2 cellular contexts compared by ENCODE assay signal in the genomic region with DNA sequence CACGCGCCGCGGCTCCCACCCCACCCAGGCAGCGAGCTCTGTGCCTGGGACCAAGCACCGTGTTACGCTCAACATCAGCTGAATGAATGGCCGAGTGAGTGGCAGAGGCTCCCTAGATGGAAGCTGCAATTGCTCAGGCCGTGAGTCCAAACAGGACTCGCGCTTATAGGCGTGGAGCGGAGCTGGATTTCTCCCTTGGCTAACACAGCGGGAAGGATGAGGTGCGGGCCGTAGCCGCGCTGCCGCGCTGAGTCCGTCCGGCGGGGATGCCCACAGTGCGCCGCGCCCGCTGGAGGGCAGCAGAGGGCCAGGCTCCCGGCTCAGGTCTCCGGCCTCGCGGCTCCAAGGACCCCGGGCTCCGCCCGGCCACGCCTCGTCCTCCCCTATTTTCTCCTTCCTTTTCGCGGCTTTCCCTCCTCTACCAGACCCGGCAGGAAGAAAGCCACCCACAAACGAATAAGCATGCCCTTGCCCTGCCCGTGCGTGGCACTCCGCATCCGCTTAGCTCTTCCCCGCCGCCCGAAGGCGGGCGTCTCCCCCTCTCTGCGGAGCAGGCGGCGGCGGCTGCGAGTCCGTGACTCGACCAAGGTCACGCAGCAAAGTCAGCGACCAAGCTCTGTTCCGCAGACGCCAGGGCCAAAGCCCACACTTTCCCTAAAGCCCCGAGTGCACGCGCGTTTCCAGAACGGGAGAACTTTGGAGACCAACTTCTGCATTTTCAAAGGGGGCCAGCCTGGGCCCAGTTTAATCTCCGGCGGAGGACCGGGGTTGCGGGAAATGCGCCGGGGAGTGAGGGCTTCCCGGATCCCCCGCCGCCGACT.
TF ChIP-seq lines count a peak whose summit lies in the region.

No MANE protein-coding gene starts in this region.

TF ChIP-seq in HEK293, 187 proteins besides CTCF, POLR2A, EP300 and RAD21 (continues in another document):
- TF ChIP-seq ZNF274 (IDR thresholded peaks at IDR 0.05; ENCODE audit: low read length) (no peak), ZNF274 (tag by site-specific recombination; IDR thresholded peaks at IDR 0.05; ENCODE audit: borderline replicate concordance) (no peak), KLF10 (tag by site-specific recombination; IDR thresholded peaks at IDR 0.05) (no peak), IKZF3 (tag by site-specific recombination; IDR thresholded peaks at IDR 0.05) (0 out of 2 replicates have a peak, but pooled peaks have one; percentile 37), ZNF529 (tag by site-specific recombination; IDR thresholded peaks at IDR 0.05; ENCODE audit: insufficient replicate concordance) (no peak), ZNF132 (tag by site-specific recombination; IDR thresholded peaks at IDR 0.05; ENCODE audit: borderline replicate concordance) (no peak), ZBTB8A (tag by site-specific recombination; IDR thresholded peaks at IDR 0.05) (peak; percentile 90), ZNF48 (tag by site-specific recombination; IDR thresholded peaks at IDR 0.05) (no peak), EGR2 (tag by site-specific recombination; IDR thresholded peaks at IDR 0.05; ENCODE audit: low read depth) (no peak), ZNF221 (tag by site-specific recombination; IDR thresholded peaks at IDR 0.05; ENCODE audit: borderline replicate concordance) (no peak), ZNF558 (tag by site-specific recombination; IDR thresholded peaks at IDR 0.05) (no peak), ZIC2 (tag by site-specific recombination; IDR thresholded peaks at IDR 0.05) (peak; percentile 84), ZSCAN16 (tag by site-specific recombination; IDR thresholded peaks at IDR 0.05) (no peak), ZNF571 (tag by site-specific recombination; IDR thresholded peaks at IDR 0.05) (no peak), ZFP3 (tag by site-specific recombination; IDR thresholded peaks at IDR 0.05; ENCODE audit: low read depth) (no peak), SETDB1 (IDR thresholded peaks at IDR 0.05; ENCODE audit: insufficient read length, low read length) (no peak), ZNF155 (tag by site-specific recombination; IDR thresholded peaks at IDR 0.05) (no peak), PATZ1 (tag by site-specific recombination; IDR thresholded peaks at IDR 0.05) (0 out of 2 replicates have a peak, but pooled peaks have one; percentile 9), AEBP2 (tag by site-specific recombination; IDR thresholded peaks at IDR 0.05; ENCODE audit: borderline replicate concordance) (no peak)
- TF ChIP-seq, protein P1, sequence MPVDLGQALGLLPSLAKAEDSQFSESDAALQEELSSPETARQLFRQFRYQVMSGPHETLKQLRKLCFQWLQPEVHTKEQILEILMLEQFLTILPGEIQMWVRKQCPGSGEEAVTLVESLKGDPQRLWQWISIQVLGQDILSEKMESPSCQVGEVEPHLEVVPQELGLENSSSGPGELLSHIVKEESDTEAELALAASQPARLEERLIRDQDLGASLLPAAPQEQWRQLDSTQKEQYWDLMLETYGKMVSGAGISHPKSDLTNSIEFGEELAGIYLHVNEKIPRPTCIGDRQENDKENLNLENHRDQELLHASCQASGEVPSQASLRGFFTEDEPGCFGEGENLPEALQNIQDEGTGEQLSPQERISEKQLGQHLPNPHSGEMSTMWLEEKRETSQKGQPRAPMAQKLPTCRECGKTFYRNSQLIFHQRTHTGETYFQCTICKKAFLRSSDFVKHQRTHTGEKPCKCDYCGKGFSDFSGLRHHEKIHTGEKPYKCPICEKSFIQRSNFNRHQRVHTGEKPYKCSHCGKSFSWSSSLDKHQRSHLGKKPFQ (tag by site-specific recombination; IDR thresholded peaks at IDR 0.05) = no peak
- TF ChIP-seq, protein P2, sequence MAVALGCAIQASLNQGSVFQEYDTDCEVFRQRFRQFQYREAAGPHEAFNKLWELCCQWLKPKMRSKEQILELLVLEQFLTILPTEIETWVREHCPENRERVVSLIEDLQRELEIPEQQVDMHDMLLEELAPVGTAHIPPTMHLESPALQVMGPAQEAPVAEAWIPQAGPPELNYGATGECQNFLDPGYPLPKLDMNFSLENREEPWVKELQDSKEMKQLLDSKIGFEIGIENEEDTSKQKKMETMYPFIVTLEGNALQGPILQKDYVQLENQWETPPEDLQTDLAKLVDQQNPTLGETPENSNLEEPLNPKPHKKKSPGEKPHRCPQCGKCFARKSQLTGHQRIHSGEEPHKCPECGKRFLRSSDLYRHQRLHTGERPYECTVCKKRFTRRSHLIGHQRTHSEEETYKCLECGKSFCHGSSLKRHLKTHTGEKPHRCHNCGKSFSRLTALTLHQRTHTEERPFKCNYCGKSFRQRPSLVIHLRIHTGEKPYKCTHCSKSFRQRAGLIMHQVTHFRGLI (tag by site-specific recombination; IDR thresholded peaks at IDR 0.05) = no peak
- TF ChIP-seq, protein P3, sequence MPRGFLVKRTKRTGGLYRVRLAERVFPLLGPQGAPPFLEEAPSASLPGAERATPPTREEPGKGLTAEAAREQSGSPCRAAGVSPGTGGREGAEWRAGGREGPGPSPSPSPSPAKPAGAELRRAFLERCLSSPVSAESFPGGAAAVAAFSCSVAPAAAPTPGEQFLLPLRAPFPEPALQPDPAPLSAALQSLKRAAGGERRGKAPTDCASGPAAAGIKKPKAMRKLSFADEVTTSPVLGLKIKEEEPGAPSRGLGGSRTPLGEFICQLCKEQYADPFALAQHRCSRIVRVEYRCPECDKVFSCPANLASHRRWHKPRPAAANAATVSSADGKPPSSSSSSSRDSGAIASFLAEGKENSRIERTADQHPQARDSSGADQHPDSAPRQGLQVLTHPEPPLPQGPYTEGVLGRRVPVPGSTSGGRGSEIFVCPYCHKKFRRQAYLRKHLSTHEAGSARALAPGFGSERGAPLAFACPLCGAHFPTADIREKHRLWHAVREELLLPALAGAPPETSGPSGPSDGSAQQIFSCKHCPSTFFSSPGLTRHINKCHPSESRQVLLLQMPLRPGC (tag by site-specific recombination; IDR thresholded peaks at IDR 0.05) = no peak

TF ChIP-seq in GM12878, 131 proteins besides CTCF, POLR2A, EP300 and RAD21 (continued from another document):
- TF ChIP-seq ATF2 (IDR thresholded peaks at IDR 0.05; ENCODE audit: low read length) (no peak), NBN (IDR thresholded peaks at IDR 0.05) (no peak), SREBF2 (IDR thresholded peaks at IDR 0.05; ENCODE audit: low read length) (no peak), STAT1 (conservative IDR thresholded peaks at IDR 0.05) (no peak), YY1 (IDR thresholded peaks at IDR 0.05; ENCODE audit: low read depth, low read length) (0 out of 2 replicates have a peak, but pooled peaks have one; percentile 19), ZNF687 (IDR thresholded peaks at IDR 0.05) (no peak), ZBTB11 (CRISPR knock-in tag; IDR thresholded peaks at IDR 0.05) (no peak), SMARCA5 (IDR thresholded peaks at IDR 0.05) (no peak), POU2F2 (IDR thresholded peaks at IDR 0.05; ENCODE audit: borderline replicate concordance, low read depth, low read length) (no peak), NR2C1 (IDR thresholded peaks at IDR 0.05) (no peak), ZNF207 (IDR thresholded peaks at IDR 0.05; ENCODE audit: borderline replicate concordance) (no peak)
